Comparison of ENCODE assay signal across 16 cellular contexts in genomic region chr1:245684636-245685035, GRCh38.
DNase-seq lines count a peak whose midpoint lies in the region; ATAC-seq and TF ChIP-seq lines count a peak whose summit lies in the region.
"Had no signal": no experiment of that assay in that cellular context is flagged by ENCODE, and none has a peak within 500 bp of the region (broad histone marks: within the 10 kb centered on the region; RNA-seq: fewer than 3 reads in every experiment).

No MANE protein-coding gene starts in this region.

- no peak overlapping the region for H3K4me3 ChIP-seq in H7 (ENCODE audit: insufficient read depth, low read depth, low read length)
- no peak overlapping the region for H3K4me3 ChIP-seq in ovary
- H3K4me3 ChIP-seq: BLaER1, GM23338, HAP-1 had no signal

- DNase-seq in H7 (peak; percentile 16), islet precursor cell (peak; percentile 36), sciatic nerve (ENCODE audit: low spot score) (peak; percentile 14), ovary (no peak), cerebellar nuclear complex (lab: John Stamatoyannopoulos, UW) (no peak), GM19238 (ENCODE audit: insufficient read length, low spot score) (no peak)
- DNase-seq: Caco-2; CD4-positive, CD25-positive, alpha-beta regulatory T cell; DMS153; DND-41; HFFc6 had no signal

- H3K27ac ChIP-seq in ovary, result no peak overlapping the region
- H3K27ac ChIP-seq: BLaER1, C4-2B had no signal

- TF ChIP-seq EP300 in ovary (IDR thresholded peaks at IDR 0.05), result no peak

- ATAC-seq in sciatic nerve, result no peak
- ATAC-seq: CD8-positive, alpha-beta T cell; GM23338 had no signal

- TF ChIP-seq CTCF in ovary (IDR thresholded peaks at IDR 0.05), result no peak

- intact Hi-C loops in sciatic nerve (cut with DNase I), result no loop called here
- intact Hi-C loops in ovary (cut with DNase I), result no loop called here

- TF ChIP-seq POLR2A in ovary (IDR thresholded peaks at IDR 0.05), result no peak

- WGBS in ovary, 3 donors, result 73 to 76% (median 76%) methylated on average over 8 of the region's 8 CpGs

- H3K4me1 ChIP-seq in ovary (ENCODE audit: insufficient read depth), result no peaks in the 10 kb centered on the region
- H3K4me1 ChIP-seq: HAP-1 had no signal

- H3K27me3 ChIP-seq in H7 (ENCODE audit: control insufficient read depth, insufficient read depth, low read length) (no peaks in the 10 kb centered on the region), ovary (no peaks in the 10 kb centered on the region)
- H3K27me3 ChIP-seq: BLaER1 had no signal

- H3K36me3 ChIP-seq in H7 (replicated peaks; ENCODE audit: control insufficient read depth, insufficient read depth, low read length) (no peaks in the 10 kb centered on the region), ovary (no peaks in the 10 kb centered on the region)
- H3K36me3 ChIP-seq: BLaER1, HAP-1 had no signal

- H3K9me3 ChIP-seq in ovary, result no peaks in the 10 kb centered on the region
- H3K9me3 ChIP-seq: Caco-2, HAP-1 had no signal

Comparison
In these comparisons a context has a peak if more than half of its experiments do, and no peak if none do; other contexts are left out.
1. DNase-seq: peak in H7 (single experiment), islet precursor cell (single experiment) and sciatic nerve (single experiment); none in ovary (0 of 5), cerebellar nuclear complex (0 of 2) and GM19238 (single experiment).